In the genomic region with DNA sequence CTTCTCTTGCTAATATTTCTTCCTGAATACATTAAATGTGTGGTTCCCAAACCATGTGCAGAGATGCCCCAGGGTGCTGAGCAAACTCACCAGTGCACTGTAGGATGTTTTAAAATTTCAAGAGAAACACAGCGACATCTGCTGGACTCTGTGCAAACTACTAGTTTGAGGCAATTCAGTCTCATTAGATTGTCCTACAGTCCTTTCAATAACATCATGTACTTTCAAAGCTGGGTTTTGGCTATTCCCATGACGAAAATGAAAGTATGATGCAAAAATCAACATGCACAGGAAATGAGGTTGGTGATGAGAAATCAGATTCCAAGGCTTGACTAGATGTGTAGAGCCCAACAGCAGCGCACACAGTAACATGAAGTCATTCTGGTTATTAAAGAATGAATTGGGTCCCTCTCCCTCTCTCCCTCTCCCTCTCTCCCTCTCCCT, we compare ENCODE assay signal across 8 cellular contexts.
A peak's percentile ranks its signal among the peaks of the same experiment; 100 is the strongest.
DNase-seq lines count a peak whose midpoint lies in the region; ATAC-seq and TF ChIP-seq lines count a peak whose summit lies in the region.

No MANE protein-coding gene starts in this region.

- peak; percentile 71 for ATAC-seq in omental fat pad (ENCODE audit: low FRiP score)
- no peak for ATAC-seq in GM19452 (IDR thresholded peaks at IDR 0.05; ENCODE audit: unreplicated experiment)

- no peak overlapping the region for H3K27ac ChIP-seq in OCI-LY7 (ENCODE audit: low read depth, low read length, poor library complexity, severe bottlenecking)

- H3K79me2 ChIP-seq in OCI-LY7 (ENCODE audit: insufficient read depth, low read depth, low read length) = no peaks in the 10 kb centered on the region

- H3K4me2 ChIP-seq in OCI-LY7 (ENCODE audit: low read length) = no peak overlapping the region

- CTCF ChIA-PET in OCI-LY7 (lab: Charles Lee; ENCODE audit: unreplicated experiment) = interaction anchor here (0.6 kb wide), 1 partner anchor 122 kb away, joined by 3 read pairs; no protein-coding TSS in a partner anchor

- POLR2A ChIA-PET in OCI-LY7 (lab: Charles Lee) = no interaction called here

- DNase-seq in COLO829 (ENCODE audit: low spot score) = peak; percentile 48
- peak; percentile 67 for DNase-seq in HT1080 (ENCODE audit: low read depth)
- DNase-seq in OCI-LY7 (ENCODE audit: low spot score) = peak; percentile 68
- peak; percentile 47 for DNase-seq in activated T-cell treated with anti-CD3 and anti-CD28 coated beads, Interleukin-2, amount 50 U/mL, for 24 hours
- peak; percentile 83 for DNase-seq in fibroblast of pulmonary artery (ENCODE audit: low read depth)
- no peak for DNase-seq in omental fat pad (ENCODE audit: low spot score)
- no peak for DNase-seq in type B pancreatic cell (ENCODE audit: extremely low spot score, unreplicated experiment)

- intact Hi-C loops in OCI-LY7 (cut with micrococcal nuclease; ENCODE audit: unreplicated experiment) = no loop called here

- peaks cover 14% of the 10 kb centered on the region for H3K4me1 Mint-ChIP-seq in activated T-cell treated with anti-CD3 and anti-CD28 coated beads, Interleukin-2, amount 50 U/mL, for 24 hours (ENCODE audit: low read depth)
- H3K4me1 Mint-ChIP-seq in type B pancreatic cell (ENCODE audit: unreplicated experiment) = peaks cover 5% of the 10 kb centered on the region

- H2AFZ ChIP-seq in OCI-LY7 (ENCODE audit: low read length) = no peak overlapping the region

- H3K36me3 Mint-ChIP-seq in activated T-cell treated with anti-CD3 and anti-CD28 coated beads, Interleukin-2, amount 50 U/mL, for 24 hours (ENCODE audit: low read depth) = peaks cover 77% of the 10 kb centered on the region
- peaks cover 20% of the 10 kb centered on the region for H3K36me3 Mint-ChIP-seq in type B pancreatic cell

- H3K4me3 ChIP-seq in OCI-LY7 (ENCODE audit: low read depth, low read length, poor library complexity, severe bottlenecking) (no peak overlapping the region), fibroblast of pulmonary artery (replicated peaks; ENCODE audit: low read depth, low read length) (no peak overlapping the region)

- TF ChIP-seq CTCF in OCI-LY7 (conservative IDR thresholded peaks at IDR 0.05; ENCODE audit: low read length) = peak; percentile 96
- peak; percentile 83 for TF ChIP-seq CTCF in fibroblast of pulmonary artery (IDR thresholded peaks at IDR 0.05; ENCODE audit: low read length, missing control alignments)
- no peak for TF ChIP-seq CTCF in omental fat pad (IDR thresholded peaks at IDR 0.05)
- TF ChIP-seq CTCF in type B pancreatic cell (conservative IDR thresholded peaks at IDR 0.05) = peak; percentile 85

- no peaks in the 10 kb centered on the region for H3K9me3 Mint-ChIP-seq in activated T-cell treated with anti-CD3 and anti-CD28 coated beads, Interleukin-2, amount 50 U/mL, for 24 hours
- H3K9me3 Mint-ChIP-seq in type B pancreatic cell = no peaks in the 10 kb centered on the region

- BruUV-seq in OCI-LY7 (replicated peaks; lab: Mats Ljungman, UMichigan) = no TSS peak

- peaks cover 9% of the 10 kb centered on the region; the same call in 1 of the 2 replicates for H3K36me3 ChIP-seq in OCI-LY7 (ENCODE audit: insufficient read depth, low read length)

- H3K9me3 ChIP-seq in OCI-LY7 (ENCODE audit: low read length) = no peaks in the 10 kb centered on the region

- H3K27ac Mint-ChIP-seq in activated T-cell treated with anti-CD3 and anti-CD28 coated beads, Interleukin-2, amount 50 U/mL, for 24 hours = no peak overlapping the region
- no peak overlapping the region for H3K27ac Mint-ChIP-seq in type B pancreatic cell

- H3K4me3 Mint-ChIP-seq in activated T-cell treated with anti-CD3 and anti-CD28 coated beads, Interleukin-2, amount 50 U/mL, for 24 hours = no peak overlapping the region
- H3K4me3 Mint-ChIP-seq in type B pancreatic cell = no peak overlapping the region

- H4K20me1 ChIP-seq in OCI-LY7 (ENCODE audit: insufficient read depth, low read length) = no peaks in the 10 kb centered on the region

- H3K9me2 ChIP-seq in OCI-LY7 (ENCODE audit: insufficient read depth, low read length) = no peaks in the 10 kb centered on the region

- H3K27me3 Mint-ChIP-seq in activated T-cell treated with anti-CD3 and anti-CD28 coated beads, Interleukin-2, amount 50 U/mL, for 24 hours = no peaks in the 10 kb centered on the region
- H3K27me3 Mint-ChIP-seq in type B pancreatic cell = no peaks in the 10 kb centered on the region

- H3K4me1 ChIP-seq in OCI-LY7 (ENCODE audit: insufficient read depth, low read length, poor library complexity, severe bottlenecking) = no peaks in the 10 kb centered on the region

Comparison
In these comparisons a context has a peak if more than half of its experiments do, and no peak if none do; other contexts are left out.
1. DNase-seq: peak in COLO829 (single experiment), HT1080 (single experiment), OCI-LY7 (single experiment), activated T-cell treated with anti-CD3 and anti-CD28 coated beads, Interleukin-2, amount 50 U/mL, for 24 hours (single experiment) and fibroblast of pulmonary artery (single experiment); none in omental fat pad (single experiment) and type B pancreatic cell (single experiment).
2. CTCF ChIP-seq: peak in OCI-LY7 (single experiment), fibroblast of pulmonary artery (single experiment) and type B pancreatic cell (single experiment); none in omental fat pad (0 of 3).